Comparison of ENCODE assay signal across 8 cellular contexts in genomic region chr1:167937709-167938010, GRCh38. TPM values are rescaled to one million over a fixed set of nuclear protein-coding genes. Genes with fewer than 3 reads are reported as not detected.
DNase-seq lines count a peak whose midpoint lies in the region; ATAC-seq, FAIRE-seq and TF ChIP-seq lines count a peak whose summit lies in the region.

No MANE protein-coding gene starts in this region.

- peak overlapping the region; percentile 98 for H3K27ac Mint-ChIP-seq in activated CD4-positive, alpha-beta T cell treated with anti-CD3 and anti-CD28 coated beads, Interleukin-2, amount 10 ng/mL, durations not matched to agents 24 days and 14 days
- peak overlapping the region; percentile 100 for H3K27ac Mint-ChIP-seq in activated naive CD8-positive, alpha-beta T cell treated with anti-CD3 and anti-CD28 coated beads, Interleukin-2, amount 50 U/mL, for 24 hours

- no peaks in the 10 kb centered on the region for H3K9me3 Mint-ChIP-seq in activated CD4-positive, alpha-beta T cell treated with anti-CD3 and anti-CD28 coated beads, Interleukin-2, amount 10 ng/mL, durations not matched to agents 24 days and 14 days
- H3K9me3 Mint-ChIP-seq in activated naive CD8-positive, alpha-beta T cell treated with anti-CD3 and anti-CD28 coated beads, Interleukin-2, amount 50 U/mL, for 24 hours = no peaks in the 10 kb centered on the region

- H3K4me3 ChIP-seq in kidney (ENCODE audit: low read length in 2 of 2) (peak overlapping the region; percentile 86 to 96), suprapubic skin (peak overlapping the region; percentile 86)

- no peak for ATAC-seq in activated naive CD8-positive, alpha-beta T cell treated with anti-CD3 and anti-CD28 coated beads, Interleukin-2, amount 50 U/mL, for 24 hours
- no peak for ATAC-seq in GM21576 (IDR thresholded peaks at IDR 0.05; ENCODE audit: unreplicated experiment)

- FAIRE-seq in kidney (lab: Jason Lieb, UNC) = no peak

- no peak for DNase-seq in activated CD4-positive, alpha-beta T cell treated with anti-CD3 and anti-CD28 coated beads, Interleukin-2, amount 10 ng/mL, durations not matched to agents 24 days and 14 days
- DNase-seq in activated CD4-positive, alpha-beta T cell treated with anti-CD3 and anti-CD28 coated beads for 1 hour = no peak
- no peak for DNase-seq in activated naive CD8-positive, alpha-beta T cell treated with anti-CD3 and anti-CD28 coated beads, Interleukin-2, amount 50 U/mL, for 24 hours
- DNase-seq in kidney (no peak), suprapubic skin (ENCODE audit: low spot score in 2 of 2) (no peak), GM20000 (ENCODE audit: low spot score) (no peak), D341Med (ENCODE audit: low spot score) (no peak)

- peak overlapping the region; percentile 97 for H3K4me3 Mint-ChIP-seq in activated CD4-positive, alpha-beta T cell treated with anti-CD3 and anti-CD28 coated beads, Interleukin-2, amount 10 ng/mL, durations not matched to agents 24 days and 14 days
- H3K4me3 Mint-ChIP-seq in activated naive CD8-positive, alpha-beta T cell treated with anti-CD3 and anti-CD28 coated beads, Interleukin-2, amount 50 U/mL, for 24 hours = peak overlapping the region; percentile 90

- H3K36me3 ChIP-seq in kidney (ENCODE audit: control insufficient read depth in 1 of 2, insufficient read depth in 2 of 2, low read length in 2 of 2) (no peaks in the 10 kb centered on the region), suprapubic skin (peaks cover 4% of the 10 kb centered on the region)

- WGBS in suprapubic skin = 0% methylated on average over 5 of the region's 5 CpGs

- peak overlapping the region; percentile 88 to 93 for H3K9ac ChIP-seq in kidney (ENCODE audit: low read length in 2 of 2)

- H3K36me3 Mint-ChIP-seq in activated CD4-positive, alpha-beta T cell treated with anti-CD3 and anti-CD28 coated beads, Interleukin-2, amount 10 ng/mL, durations not matched to agents 24 days and 14 days (ENCODE audit: low read depth) = peaks cover 9% of the 10 kb centered on the region
- peaks cover 2% of the 10 kb centered on the region for H3K36me3 Mint-ChIP-seq in activated naive CD8-positive, alpha-beta T cell treated with anti-CD3 and anti-CD28 coated beads, Interleukin-2, amount 50 U/mL, for 24 hours (ENCODE audit: low read depth)

- H3K27me3 Mint-ChIP-seq in activated CD4-positive, alpha-beta T cell treated with anti-CD3 and anti-CD28 coated beads, Interleukin-2, amount 10 ng/mL, durations not matched to agents 24 days and 14 days = no peaks in the 10 kb centered on the region
- no peaks in the 10 kb centered on the region for H3K27me3 Mint-ChIP-seq in activated naive CD8-positive, alpha-beta T cell treated with anti-CD3 and anti-CD28 coated beads, Interleukin-2, amount 50 U/mL, for 24 hours

- H3K4me1 ChIP-seq in kidney (ENCODE audit: control insufficient read depth in 1 of 2, insufficient read depth in 1 of 2, low read depth in 1 of 2, low read length in 2 of 2) (peaks cover 2 to 3% of the 10 kb centered on the region in 2 donors), suprapubic skin (peaks cover 38% of the 10 kb centered on the region)

- H3K27ac ChIP-seq in kidney (ENCODE audit: low read depth in 2 of 2, low read length in 2 of 2) (peak overlapping the region; percentile 95 to 99), suprapubic skin (peak overlapping the region; percentile 95)

- intact Hi-C loops in activated CD4-positive, alpha-beta T cell treated with anti-CD3 and anti-CD28 coated beads, Interleukin-2, amount 10 ng/mL, durations not matched to agents 24 days and 14 days (cut with micrococcal nuclease) = loop anchor here (1.0 to 5.0 kb wide), 9 partner anchors 9 to 1060 kb away; partner anchors contain the start of genes CD247 and TADA1
- intact Hi-C loops in kidney (cut with DNase I) = no loop called here

- H3K9me3 ChIP-seq in kidney (ENCODE audit: control insufficient read depth in 1 of 2, low read length in 2 of 2) (no peaks in the 10 kb centered on the region), suprapubic skin (no peaks in the 10 kb centered on the region)

- no peaks in the 10 kb centered on the region for H3K27me3 ChIP-seq in suprapubic skin

- TF ChIP-seq CTCF in kidney (IDR thresholded peaks at IDR 0.05; ENCODE audit: borderline replicate concordance, extremely low read depth, insufficient read depth) (no peak), suprapubic skin (IDR thresholded peaks at IDR 0.05) (no peak), GM20000 (IDR thresholded peaks at IDR 0.05; ENCODE audit: extremely low read depth, missing control alignments) (no peak)

- no peak for TF ChIP-seq EP300 in suprapubic skin (IDR thresholded peaks at IDR 0.05)

- TF ChIP-seq POLR2A in suprapubic skin (IDR thresholded peaks at IDR 0.05) = no peak

- peaks cover 35% of the 10 kb centered on the region for H3K4me1 Mint-ChIP-seq in activated CD4-positive, alpha-beta T cell treated with anti-CD3 and anti-CD28 coated beads, Interleukin-2, amount 10 ng/mL, durations not matched to agents 24 days and 14 days
- H3K4me1 Mint-ChIP-seq in activated naive CD8-positive, alpha-beta T cell treated with anti-CD3 and anti-CD28 coated beads, Interleukin-2, amount 50 U/mL, for 24 hours = peaks cover 38% of the 10 kb centered on the region

RNA-seq across cellular contexts. Expression of gene MPC2, which starts 0.8 kb away (rescaled TPM):
- total RNA-seq in activated CD4-positive, alpha-beta T cell treated with anti-CD3 and anti-CD28 coated beads, Interleukin-2, amount 10 ng/mL, durations not matched to agents 24 days and 14 days = 32.2 and 38.9 TPM in 2 replicates
- total RNA-seq in kidney = 127 TPM
- 445 TPM for polyA plus RNA-seq in kidney (ENCODE audit: insufficient read depth, low read depth, low replicate concordance)
- 10 to 100 TPM; 16.5 to 47.3 (median 34.4) TPM for total RNA-seq in suprapubic skin

RNA-seq across cellular contexts. Expression of gene DCAF6, which starts 1.2 kb away (rescaled TPM):
- total RNA-seq in activated CD4-positive, alpha-beta T cell treated with anti-CD3 and anti-CD28 coated beads, Interleukin-2, amount 10 ng/mL, durations not matched to agents 24 days and 14 days = 20.6 and 24.1 TPM in 2 replicates
- total RNA-seq in kidney (58.8 TPM), suprapubic skin (10 to 100 TPM; 38.2 to 90.3 (median 54.8) TPM)
- polyA plus RNA-seq in kidney (ENCODE audit: insufficient read depth, low read depth, low replicate concordance) = 30.8 TPM

RNA-seq across cellular contexts. Expression of gene ADCY10, which starts 23.7 kb away (rescaled TPM):
- total RNA-seq in activated CD4-positive, alpha-beta T cell treated with anti-CD3 and anti-CD28 coated beads, Interleukin-2, amount 10 ng/mL, durations not matched to agents 24 days and 14 days = 0.09 and 0.19 TPM in 2 replicates
- total RNA-seq in kidney (0.22 TPM), suprapubic skin (not detected)
- polyA plus RNA-seq in kidney (ENCODE audit: insufficient read depth, low read depth, low replicate concordance) = 0.28 TPM
